22 cellular contexts compared by ENCODE assay signal in the genomic region with DNA sequence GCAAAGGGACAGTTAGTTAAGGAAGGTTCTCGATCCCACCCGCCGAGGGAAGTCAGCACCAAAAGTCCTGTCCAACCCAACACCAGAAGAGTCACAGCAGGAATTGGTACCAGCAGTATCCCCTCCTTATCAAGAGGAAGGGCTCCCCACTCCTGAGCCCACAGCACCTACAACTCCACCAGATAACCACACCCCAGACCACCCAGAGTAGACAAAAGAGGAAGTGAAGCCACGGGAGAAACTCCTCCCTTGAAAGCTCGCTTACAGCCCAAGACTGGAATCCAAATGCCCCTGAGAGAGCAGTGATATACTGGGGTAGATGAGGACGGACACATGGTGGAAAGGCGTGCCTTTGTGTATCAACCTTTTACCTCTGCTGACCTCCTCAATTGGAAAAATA. TPM values are rescaled to one million over a fixed set of nuclear protein-coding genes. Genes with fewer than 3 reads are reported as not detected.
A peak's percentile ranks its signal among the peaks of the same experiment; 100 is the strongest.
DNase-seq lines count a peak whose midpoint lies in the region; ATAC-seq and TF ChIP-seq lines count a peak whose summit lies in the region.
"Had no signal": no experiment of that assay in that cellular context is flagged by ENCODE, and none has a peak within 500 bp of the region (broad histone marks: within the 10 kb centered on the region; RNA-seq: fewer than 3 reads in every experiment).

No MANE protein-coding gene starts in this region.

- H3K9ac ChIP-seq in Karpas-422 (ENCODE audit: low read length) = no peak overlapping the region

- H3K27me3 Mint-ChIP-seq in activated naive CD4-positive, alpha-beta T cell treated with anti-CD3 and anti-CD28 coated beads, Interleukin-2, amount 50 U/mL, for 24 hours = no peaks in the 10 kb centered on the region
- H3K27me3 Mint-ChIP-seq in activated naive CD8-positive, alpha-beta T cell treated with anti-CD3 and anti-CD28 coated beads for 36 hours = no peaks in the 10 kb centered on the region
- H3K27me3 Mint-ChIP-seq: brain had no signal

- no peak overlapping the region for H3K27ac ChIP-seq in Karpas-422 (ENCODE audit: low read length)
- H3K27ac ChIP-seq in ovary = no peak overlapping the region
- H3K27ac ChIP-seq: heart left ventricle, left ventricle myocardium inferior, right atrium auricular region, tibial artery had no signal

- H3K79me2 ChIP-seq in Karpas-422 (ENCODE audit: low read length) = no peaks in the 10 kb centered on the region

- H3K4me3 ChIP-seq in Karpas-422 (ENCODE audit: low read length) = no peak overlapping the region
- no peak overlapping the region for H3K4me3 ChIP-seq in ovary
- H3K4me3 ChIP-seq: heart left ventricle, left ventricle myocardium inferior, right atrium auricular region, tibial artery had no signal

- no peaks in the 10 kb centered on the region for H3K27me3 ChIP-seq in Karpas-422 (ENCODE audit: low read length)
- H3K27me3 ChIP-seq in ovary = no peaks in the 10 kb centered on the region
- H3K27me3 ChIP-seq: heart left ventricle, right atrium auricular region, tibial artery had no signal

- H3K36me3 Mint-ChIP-seq in activated naive CD4-positive, alpha-beta T cell treated with anti-CD3 and anti-CD28 coated beads, Interleukin-2, amount 50 U/mL, for 24 hours = peaks cover 3% of the 10 kb centered on the region
- peaks cover 24 to 44% of the 10 kb centered on the region in 2 donors for H3K36me3 Mint-ChIP-seq in activated naive CD4-positive, alpha-beta T cell treated with anti-CD3 and anti-CD28 coated beads, Interleukin-2, amount 50 U/mL, for 72 hours
- H3K36me3 Mint-ChIP-seq in activated naive CD8-positive, alpha-beta T cell treated with anti-CD3 and anti-CD28 coated beads for 36 hours = peaks cover 37% of the 10 kb centered on the region
- H3K36me3 Mint-ChIP-seq in stimulated activated effector memory CD8-positive, alpha-beta T cell treated with anti-CD3 and anti-CD28 coated beads, Interleukin-12 subunit alpha, Interleukin-12 subunit beta, amount 100 ng/mL, for 72 hours = no peaks in the 10 kb centered on the region
- H3K36me3 Mint-ChIP-seq: brain had no signal

- TF ChIP-seq POLR2A in ovary (IDR thresholded peaks at IDR 0.05) = no peak

- H3K4me1 ChIP-seq in Karpas-422 (ENCODE audit: low read length) (no peaks in the 10 kb centered on the region), ovary (ENCODE audit: insufficient read depth) (no peaks in the 10 kb centered on the region)
- H3K4me1 ChIP-seq: Caco-2, left ventricle myocardium inferior, right atrium auricular region, tibial artery had no signal

- WGBS in ovary, 3 donors = 85 to 88% (median 88%) methylated on average over 7 of the region's 7 CpGs

- H3K36me3 ChIP-seq in Karpas-422 (ENCODE audit: insufficient read depth, low read length) (no peaks in the 10 kb centered on the region), ovary (no peaks in the 10 kb centered on the region)
- H3K36me3 ChIP-seq: heart left ventricle, left ventricle myocardium inferior, right atrium auricular region, tibial artery had no signal

- TF ChIP-seq CTCF in ovary (IDR thresholded peaks at IDR 0.05) = no peak

- H3K4me3 Mint-ChIP-seq in activated naive CD4-positive, alpha-beta T cell treated with anti-CD3 and anti-CD28 coated beads, Interleukin-2, amount 50 U/mL, for 24 hours = no peak overlapping the region
- no peak overlapping the region for H3K4me3 Mint-ChIP-seq in activated naive CD8-positive, alpha-beta T cell treated with anti-CD3 and anti-CD28 coated beads for 36 hours
- H3K4me3 Mint-ChIP-seq in stimulated activated effector memory CD8-positive, alpha-beta T cell treated with anti-CD3 and anti-CD28 coated beads, Interleukin-12 subunit alpha, Interleukin-12 subunit beta, amount 100 ng/mL, for 72 hours = peak overlapping the region; percentile 21
- H3K4me3 Mint-ChIP-seq: brain had no signal

- no peak for TF ChIP-seq EP300 in ovary (IDR thresholded peaks at IDR 0.05)

- ATAC-seq in activated naive CD4-positive, alpha-beta T cell treated with anti-CD3 and anti-CD28 coated beads, Interleukin-2, amount 50 U/mL, for 72 hours = no peak
- no peak for ATAC-seq in stimulated activated effector memory CD8-positive, alpha-beta T cell treated with anti-CD3 and anti-CD28 coated beads, Interleukin-12 subunit alpha, Interleukin-12 subunit beta, amount 100 ng/mL, for 72 hours
- ATAC-seq in GM21423 (IDR thresholded peaks at IDR 0.05; ENCODE audit: unreplicated experiment) = no peak
- ATAC-seq: heart left ventricle, Panc1 had no signal

- H2AFZ ChIP-seq in Karpas-422 (ENCODE audit: low read length) = no peak overlapping the region

- H3K9me3 ChIP-seq in Karpas-422 (ENCODE audit: low read length) (no peaks in the 10 kb centered on the region), ovary (no peaks in the 10 kb centered on the region)
- H3K9me3 ChIP-seq: Caco-2, heart left ventricle, left ventricle myocardium inferior, right atrium auricular region, tibial artery had no signal

- intact Hi-C loops in ovary (cut with DNase I) = no loop called here

- H4K20me1 ChIP-seq in Karpas-422 (ENCODE audit: insufficient read depth, low read depth, low read length) = no peaks in the 10 kb centered on the region

- no peak for DNase-seq in activated naive CD4-positive, alpha-beta T cell treated with anti-CD3 and anti-CD28 coated beads, Interleukin-2, amount 50 U/mL, for 72 hours (ENCODE audit: low spot score in 2 of 2)
- DNase-seq in Karpas-422 (peak; percentile 46), NCI-H748 (lab: John Stamatoyannopoulos, UW; ENCODE audit: unreplicated experiment) (no peak), ovary (no peak)
- DNase-seq in activated naive CD8-positive, alpha-beta T cell treated with anti-CD3 and anti-CD28 coated beads for 36 hours = no peak
- DNase-seq in stimulated activated effector memory CD8-positive, alpha-beta T cell treated with anti-CD3 and anti-CD28 coated beads, Interleukin-12 subunit alpha, Interleukin-12 subunit beta, amount 100 ng/mL, for 72 hours (ENCODE audit: low spot score in 2 of 2) = no peak
- DNase-seq: activated naive CD4-positive, alpha-beta T cell treated with anti-CD3 and anti-CD28 coated beads, Interleukin-2, amount 50 U/mL, for 16 hours; Caco-2; cortex of kidney; heart left ventricle; left ventricle myocardium inferior; NCI-H1436 treated with DMSO at 0.1 percent for 48 hours; NCI-H2171 treated with DMSO at 0.1 percent for 48 hours; nucleus accumbens; tibial artery had no signal

- no peak overlapping the region for H3K4me2 ChIP-seq in Karpas-422 (ENCODE audit: low read depth, low read length, poor library complexity, severe bottlenecking)

- peak overlapping the region; percentile 82 for H3K27ac Mint-ChIP-seq in activated naive CD4-positive, alpha-beta T cell treated with anti-CD3 and anti-CD28 coated beads, Interleukin-2, amount 50 U/mL, for 24 hours
- H3K27ac Mint-ChIP-seq in activated naive CD4-positive, alpha-beta T cell treated with anti-CD3 and anti-CD28 coated beads, Interleukin-2, amount 50 U/mL, for 72 hours = no peak overlapping the region
- peak overlapping the region; percentile 70 for H3K27ac Mint-ChIP-seq in activated naive CD8-positive, alpha-beta T cell treated with anti-CD3 and anti-CD28 coated beads for 36 hours
- H3K27ac Mint-ChIP-seq in stimulated activated effector memory CD8-positive, alpha-beta T cell treated with anti-CD3 and anti-CD28 coated beads, Interleukin-12 subunit alpha, Interleukin-12 subunit beta, amount 100 ng/mL, for 72 hours = peak overlapping the region; percentile 87
- H3K27ac Mint-ChIP-seq: brain had no signal

- peaks cover 43% of the 10 kb centered on the region for H3K4me1 Mint-ChIP-seq in activated naive CD4-positive, alpha-beta T cell treated with anti-CD3 and anti-CD28 coated beads, Interleukin-2, amount 50 U/mL, for 24 hours
- peaks cover 46% of the 10 kb centered on the region for H3K4me1 Mint-ChIP-seq in activated naive CD8-positive, alpha-beta T cell treated with anti-CD3 and anti-CD28 coated beads for 36 hours
- peaks cover 50% of the 10 kb centered on the region for H3K4me1 Mint-ChIP-seq in stimulated activated effector memory CD8-positive, alpha-beta T cell treated with anti-CD3 and anti-CD28 coated beads, Interleukin-12 subunit alpha, Interleukin-12 subunit beta, amount 100 ng/mL, for 72 hours
- H3K4me1 Mint-ChIP-seq: brain had no signal

- no peaks in the 10 kb centered on the region for H3K9me2 ChIP-seq in Karpas-422 (replicated peaks; ENCODE audit: insufficient read depth, low read length)

- no peaks in the 10 kb centered on the region for H3K9me3 Mint-ChIP-seq in activated naive CD4-positive, alpha-beta T cell treated with anti-CD3 and anti-CD28 coated beads, Interleukin-2, amount 50 U/mL, for 24 hours
- no peaks in the 10 kb centered on the region for H3K9me3 Mint-ChIP-seq in activated naive CD4-positive, alpha-beta T cell treated with anti-CD3 and anti-CD28 coated beads, Interleukin-2, amount 50 U/mL, for 72 hours
- H3K9me3 Mint-ChIP-seq in activated naive CD8-positive, alpha-beta T cell treated with anti-CD3 and anti-CD28 coated beads for 36 hours = peaks cover 8% of the 10 kb centered on the region
- no peaks in the 10 kb centered on the region for H3K9me3 Mint-ChIP-seq in stimulated activated effector memory CD8-positive, alpha-beta T cell treated with anti-CD3 and anti-CD28 coated beads, Interleukin-12 subunit alpha, Interleukin-12 subunit beta, amount 100 ng/mL, for 72 hours

RNA-seq across cellular contexts. Expression of a gene that starts 7.3 kb away (rescaled TPM):
- total RNA-seq in activated naive CD4-positive, alpha-beta T cell treated with anti-CD3 and anti-CD28 coated beads, Interleukin-2, amount 50 U/mL, for 72 hours = 100 to 1,000 TPM; 227 to 294 TPM
- not detected in 2 replicates for total RNA-seq in Karpas-422 (2014; rRNA removed; shearing (Covaris generic); ENCODE audit: low replicate concordance)
- 100 to 1,000 TPM; 196 to 197 TPM for total RNA-seq in activated naive CD8-positive, alpha-beta T cell treated with anti-CD3 and anti-CD28 coated beads for 36 hours
- 1 to 10 TPM in 1 of 7 donors, under 1 TPM in 5, not detected in 1; 0.12 to 1.3 (median 0.29) TPM for total RNA-seq in ovary
- under 1 TPM; 0.12 to 0.83 TPM for polyA plus RNA-seq in ovary
- total RNA-seq: Caco-2, Daoy, SK-MEL-5 had no signal

Comparison
In these comparisons a context has a peak if more than half of its experiments do, and no peak if none do; other contexts are left out.
1. H3K27ac Mint-ChIP-seq: peak in activated naive CD4-positive, alpha-beta T cell treated with anti-CD3 and anti-CD28 coated beads, Interleukin-2, amount 50 U/mL, for 24 hours (single experiment), activated naive CD8-positive, alpha-beta T cell treated with anti-CD3 and anti-CD28 coated beads for 36 hours (single experiment) and stimulated activated effector memory CD8-positive, alpha-beta T cell treated with anti-CD3 and anti-CD28 coated beads, Interleukin-12 subunit alpha, Interleukin-12 subunit beta, amount 100 ng/mL, for 72 hours (single experiment); none in activated naive CD4-positive, alpha-beta T cell treated with anti-CD3 and anti-CD28 coated beads, Interleukin-2, amount 50 U/mL, for 72 hours (0 of 2).
2. RNA of a gene that starts 7.3 kb away (total RNA-seq): 227 to 294 TPM in activated naive CD4-positive, alpha-beta T cell treated with anti-CD3 and anti-CD28 coated beads, Interleukin-2, amount 50 U/mL, for 72 hours and 196 to 197 TPM in activated naive CD8-positive, alpha-beta T cell treated with anti-CD3 and anti-CD28 coated beads for 36 hours; 0.12 to 1.3 TPM in ovary and not detected in Karpas-422; every median in the first group is over 10 times any median in the second.